Comparison of ENCODE assay signal across 23 cellular contexts in the genomic region with DNA sequence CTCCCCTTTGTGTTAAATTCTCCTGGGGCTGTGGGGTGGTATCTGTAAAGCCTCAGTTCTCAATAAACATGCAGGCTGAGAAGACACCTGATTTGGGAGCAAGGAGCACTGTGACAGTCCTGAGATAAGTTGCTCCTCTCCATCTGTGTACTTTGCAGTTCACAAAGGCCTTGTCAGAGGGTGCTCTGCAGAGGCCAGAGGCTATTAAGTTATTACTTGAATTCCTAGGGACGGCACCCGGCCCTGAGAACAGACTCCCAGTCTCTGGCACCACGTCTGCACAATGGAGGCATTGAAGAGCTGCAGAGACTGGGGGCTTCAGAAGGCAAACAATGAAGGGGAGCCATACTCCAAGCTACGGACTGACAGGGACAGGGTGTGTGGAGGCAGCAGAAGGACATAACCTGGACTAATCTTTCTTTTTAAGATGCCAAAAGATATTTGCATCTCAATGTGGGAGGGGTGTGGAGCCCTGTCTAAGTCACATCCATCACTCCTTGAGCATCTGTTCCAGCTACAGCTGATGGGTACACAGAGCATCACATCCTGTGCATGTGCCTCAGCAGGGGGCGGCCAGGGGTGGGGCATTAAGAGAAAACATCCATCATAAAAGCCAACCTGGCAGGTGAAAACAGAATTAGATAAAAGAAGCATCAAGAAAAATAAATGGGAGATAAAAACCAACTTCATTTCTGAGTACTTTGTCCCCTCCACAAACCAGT. TPM values are rescaled to one million over a fixed set of nuclear protein-coding genes. Genes with fewer than 3 reads are reported as not detected.
DNase-seq lines count a peak whose midpoint lies in the region; ATAC-seq, FAIRE-seq and TF ChIP-seq lines count a peak whose summit lies in the region.
"Had no signal": no experiment of that assay in that cellular context is flagged by ENCODE, and none has a peak within 500 bp of the region (broad histone marks: within the 10 kb centered on the region; RNA-seq: fewer than 3 reads in every experiment).

No MANE protein-coding gene starts in this region.

- H3K4ac ChIP-seq in neuronal stem cell (ENCODE audit: low read length), result no peak overlapping the region

- H3K27me3 Mint-ChIP-seq in stimulated activated naive B cell treated with anti-CD40 and anti-IgM and Interleukin-4, amounts not matched to agents 10 μg/mL and 1 μg/mL and 100 μg/mL, for 72 hours, result no peaks in the 10 kb centered on the region
- H3K27me3 Mint-ChIP-seq: activated naive CD8-positive, alpha-beta T cell; central memory CD8-positive, alpha-beta T cell had no signal

- H2BK120ac ChIP-seq in neuronal stem cell (ENCODE audit: low read depth, low read length), result no peak overlapping the region

- peaks cover 6 to 25% of the 10 kb centered on the region in 2 donors for H3K36me3 Mint-ChIP-seq in stimulated activated naive B cell treated with anti-CD40 and anti-IgM and Interleukin-4, amounts not matched to agents 10 μg/mL and 1 μg/mL and 100 μg/mL, for 72 hours

- H3K27ac ChIP-seq in kidney (ENCODE audit: low read depth in 2 of 2, low read length in 2 of 2) (no peak overlapping the region), left ventricle myocardium inferior (replicated peaks) (no peak overlapping the region), neuronal stem cell (replicated peaks; ENCODE audit: low read length) (no peak overlapping the region)
- H3K27ac ChIP-seq: foreskin keratinocyte, ovary, right lobe of liver, suprapubic skin had no signal

- ATAC-seq in stimulated activated naive B cell treated with anti-CD40 and anti-IgM and Interleukin-4, amounts not matched to agents 10 μg/mL and 1 μg/mL and 100 μg/mL, for 72 hours (replicated peaks), result peak in 1 of 2 donors; percentile 39
- no peak for ATAC-seq in HG03571 (IDR thresholded peaks at IDR 0.05; ENCODE audit: unreplicated experiment)

- no peak overlapping the region for H3K23ac ChIP-seq in neuronal stem cell (ENCODE audit: low read depth, low read length, poor library complexity)

- H3K27ac Mint-ChIP-seq in stimulated activated naive B cell treated with anti-CD40 and anti-IgM and Interleukin-4, amounts not matched to agents 10 μg/mL and 1 μg/mL and 100 μg/mL, for 72 hours, result peak overlapping the region; percentile 49
- H3K27ac Mint-ChIP-seq: activated naive CD8-positive, alpha-beta T cell; activated T-helper 1 cell treated with anti-CD3 and anti-CD28 coated beads, Interleukin-12 subunit alpha, Interleukin-12 subunit beta, Interleukin-2, Interleukin-4 antibody, amounts not matched to agents 30 ng/mL and 10 ng/mL and 1 ng/mL, durations not matched to agents 14 hours and 24 hours and 36 hours; T-helper 1 cell treated with Interleukin-12 subunit alpha and Interleukin-12 subunit beta and Interleukin-4 antibody, amounts not matched to agents 30 μg/mL and 1 μg/mL, for 36 hours had no signal

- no peaks in the 10 kb centered on the region for H3K9me3 Mint-ChIP-seq in stimulated activated naive B cell treated with anti-CD40 and anti-IgM and Interleukin-4, amounts not matched to agents 10 μg/mL and 1 μg/mL and 100 μg/mL, for 72 hours
- H3K9me3 Mint-ChIP-seq: activated T-helper 1 cell treated with anti-CD3 and anti-CD28 coated beads, Interleukin-12 subunit alpha, Interleukin-12 subunit beta, Interleukin-2, Interleukin-4 antibody, amounts not matched to agents 30 ng/mL and 10 ng/mL and 1 ng/mL, durations not matched to agents 14 hours and 24 hours and 36 hours; central memory CD8-positive, alpha-beta T cell; T-helper 1 cell treated with Interleukin-12 subunit alpha and Interleukin-12 subunit beta and Interleukin-4 antibody, amounts not matched to agents 30 μg/mL and 1 μg/mL, for 36 hours had no signal

- intact Hi-C loops in kidney (cut with DNase I), result no loop called here
- intact Hi-C loops in left ventricle myocardium inferior (cut with micrococcal nuclease), result loop anchor here (10.0 kb wide), 1 partner anchor 165 kb away; no protein-coding TSS in a partner anchor

- H2AK5ac ChIP-seq in neuronal stem cell (ENCODE audit: low read depth, low read length), result no peak overlapping the region

- no CpG with 5 or more reads among the region's 5 CpGs for WGBS in neuronal stem cell (ENCODE audit: extremely low coverage in 2 of 2, insufficient read length in 2 of 2, insufficient replicate concordance in 1 of 2), 2 donors

- H3K4me3 Mint-ChIP-seq in stimulated activated naive B cell treated with anti-CD40 and anti-IgM and Interleukin-4, amounts not matched to agents 10 μg/mL and 1 μg/mL and 100 μg/mL, for 72 hours, result no peak overlapping the region
- H3K4me3 Mint-ChIP-seq: activated naive CD8-positive, alpha-beta T cell; activated T-helper 1 cell treated with anti-CD3 and anti-CD28 coated beads, Interleukin-12 subunit alpha, Interleukin-12 subunit beta, Interleukin-2, Interleukin-4 antibody, amounts not matched to agents 30 ng/mL and 10 ng/mL and 1 ng/mL, durations not matched to agents 14 hours and 24 hours and 36 hours; central memory CD8-positive, alpha-beta T cell; T-helper 1 cell treated with Interleukin-12 subunit alpha and Interleukin-12 subunit beta and Interleukin-4 antibody, amounts not matched to agents 30 μg/mL and 1 μg/mL, for 36 hours had no signal

- H3K27me3 ChIP-seq in left ventricle myocardium inferior (ENCODE audit: low read depth) (no peaks in the 10 kb centered on the region), neuronal stem cell (ENCODE audit: control insufficient read depth in 3 of 3, insufficient read depth in 3 of 3, low read depth in 1 of 3, low read length in 3 of 3) (no peaks in the 10 kb centered on the region)
- H3K27me3 ChIP-seq: foreskin keratinocyte, ovary, right lobe of liver, suprapubic skin had no signal

- no peak overlapping the region for H3K14ac ChIP-seq in neuronal stem cell (ENCODE audit: low read length)

- H3K79me1 ChIP-seq in neuronal stem cell (ENCODE audit: low read depth, low read length), result no peaks in the 10 kb centered on the region

- no peak overlapping the region for H4K91ac ChIP-seq in neuronal stem cell (ENCODE audit: low read depth, low read length, poor library complexity)

- H3K4me3 ChIP-seq in kidney (ENCODE audit: low read length in 2 of 2) (no peak overlapping the region), left ventricle myocardium inferior (no peak overlapping the region), neuronal stem cell (ENCODE audit: low read length in 2 of 2) (no peak overlapping the region)
- H3K4me3 ChIP-seq: ovary, right lobe of liver, suprapubic skin had no signal

- no peak overlapping the region for H3K18ac ChIP-seq in neuronal stem cell (ENCODE audit: low read length)

- no peak overlapping the region for H2BK5ac ChIP-seq in neuronal stem cell (ENCODE audit: low read length)

- H4K8ac ChIP-seq in neuronal stem cell (ENCODE audit: low read depth, low read length), result no peak overlapping the region

- no peak for TF ChIP-seq CTCF in kidney (IDR thresholded peaks at IDR 0.05; ENCODE audit: borderline replicate concordance, extremely low read depth, insufficient read depth)
- no peak for TF ChIP-seq CTCF in left ventricle myocardium inferior (IDR thresholded peaks at IDR 0.05; ENCODE audit: borderline replicate concordance)

- H3K4me2 ChIP-seq in neuronal stem cell (ENCODE audit: insufficient read depth, low read length, poor library complexity, severe bottlenecking), result no peak overlapping the region

- no peaks in the 10 kb centered on the region for H3K4me1 ChIP-seq in kidney (ENCODE audit: control insufficient read depth in 1 of 2, insufficient read depth in 1 of 2, low read depth in 1 of 2, low read length in 2 of 2)
- peaks cover 9% of the 10 kb centered on the region for H3K4me1 ChIP-seq in left ventricle myocardium inferior
- H3K4me1 ChIP-seq in neuronal stem cell (ENCODE audit: control insufficient read depth in 2 of 2, insufficient read depth in 1 of 2, low read depth in 1 of 2, low read length in 2 of 2), result peaks cover 0 to 6% of the 10 kb centered on the region in 2 donors

- peaks cover 0 to 2% of the 10 kb centered on the region in 2 donors for H3K36me3 ChIP-seq in kidney (ENCODE audit: control insufficient read depth in 1 of 2, insufficient read depth in 2 of 2, low read length in 2 of 2)
- H3K36me3 ChIP-seq in left ventricle myocardium inferior, result peaks cover 33% of the 10 kb centered on the region
- H3K36me3 ChIP-seq in neuronal stem cell (replicated peaks in 1 of 2; ENCODE audit: control insufficient read depth in 2 of 2, insufficient read depth in 2 of 2, low read length in 2 of 2), result peaks cover 0 to 3% of the 10 kb centered on the region in 2 donors
- H3K36me3 ChIP-seq: ovary had no signal

- H2BK15ac ChIP-seq in neuronal stem cell (ENCODE audit: low read length), result no peak overlapping the region

- no peak overlapping the region for H3K9ac ChIP-seq in kidney (ENCODE audit: low read length in 2 of 2)
- H3K9ac ChIP-seq in neuronal stem cell (ENCODE audit: low read depth, low read length, poor library complexity), result no peak overlapping the region

- no peak overlapping the region for H2BK12ac ChIP-seq in neuronal stem cell (ENCODE audit: low read length)

- no peak overlapping the region for H2AFZ ChIP-seq in neuronal stem cell (ENCODE audit: low read length)

- FAIRE-seq in kidney (lab: Jason Lieb, UNC), result no peak
- FAIRE-seq: astrocyte, GM12892, RCC 7860 had no signal

- H3K4me1 Mint-ChIP-seq in stimulated activated naive B cell treated with anti-CD40 and anti-IgM and Interleukin-4, amounts not matched to agents 10 μg/mL and 1 μg/mL and 100 μg/mL, for 72 hours, result peaks cover 30 to 73% of the 10 kb centered on the region in 2 donors

- H3K9me3 ChIP-seq in kidney (ENCODE audit: control insufficient read depth in 1 of 2, low read length in 2 of 2), result no peaks in the 10 kb centered on the region
- no peaks in the 10 kb centered on the region for H3K9me3 ChIP-seq in left ventricle myocardium inferior (replicated peaks)
- H3K9me3 ChIP-seq in neuronal stem cell (replicated peaks in 1 of 2; ENCODE audit: control insufficient read depth in 2 of 2, insufficient read depth in 1 of 2, low read depth in 1 of 2, low read length in 2 of 2), result no peaks in the 10 kb centered on the region
- H3K9me3 ChIP-seq: ovary, right lobe of liver, suprapubic skin had no signal

- DNase-seq in COLO829 (ENCODE audit: low spot score) (peak; percentile 26), NCI-H69 (lab: John Stamatoyannopoulos, UW) (peak; percentile 70), kidney (peak; percentile 28), left ventricle myocardium inferior (no peak), neuronal stem cell (ENCODE audit: low spot score) (no peak)
- DNase-seq in stimulated activated naive B cell treated with anti-CD40 and anti-IgM and Interleukin-4, amounts not matched to agents 10 μg/mL and 1 μg/mL and 100 μg/mL, for 72 hours, result no peak
- DNase-seq: activated CD4-positive, alpha-beta T cell treated with anti-CD3 and anti-CD28 coated beads for 48 hours; foreskin keratinocyte; mammary epithelial cell; NCI-H1048; NCI-H2081; NCI-H446; ovary; right lobe of liver had no signal

RNA-seq across cellular contexts. Expression of a gene that starts 11.4 kb away (rescaled TPM):
- 15.0 TPM for total RNA-seq in kidney
- polyA plus RNA-seq in kidney (ENCODE audit: insufficient read depth, low read depth, low replicate concordance), result 8.3 TPM
- total RNA-seq in left ventricle myocardium inferior, result 4.3 TPM
- 3.7 TPM for polyA plus RNA-seq in neuronal stem cell (2013, experiment 1 of 2)
- polyA plus RNA-seq in neuronal stem cell (2013, experiment 2 of 2), result 3.7 TPM

Comparison
In these comparisons a context has a peak if more than half of its experiments do, and no peak if none do; other contexts are left out.
1. DNase-seq: peak in COLO829 (single experiment), NCI-H69 (single experiment) and kidney (single experiment); none in stimulated activated naive B cell treated with anti-CD40 and anti-IgM and Interleukin-4, amounts not matched to agents 10 μg/mL and 1 μg/mL and 100 μg/mL, for 72 hours (single experiment), left ventricle myocardium inferior (single experiment) and neuronal stem cell (single experiment).